In genomic region chr21:44240353-44240752, GRCh38 we compare ENCODE assay signal across 14 cellular contexts. TPM values are rescaled to one million over a fixed set of nuclear protein-coding genes. Genes with fewer than 3 reads are reported as not detected.
DNase-seq lines count a peak whose midpoint lies in the region; ATAC-seq and TF ChIP-seq lines count a peak whose summit lies in the region.
"Not testable (repeated sequence)": the region's sequence is repeated elsewhere in the genome, so short reads cannot be mapped to it uniquely, and the experiment has no call there.
"Had no signal": no experiment of that assay in that cellular context is flagged by ENCODE, and none has a peak within 500 bp of the region (broad histone marks: within the 10 kb centered on the region; RNA-seq: fewer than 3 reads in every experiment).

No MANE protein-coding gene starts in this region.

- ATAC-seq in GM18505 (IDR thresholded peaks at IDR 0.05; ENCODE audit: unreplicated experiment): peak; percentile 6
- peak; percentile 2 for ATAC-seq in GM23338
- ATAC-seq in HG03280 (IDR thresholded peaks at IDR 0.05; ENCODE audit: unreplicated experiment): peak; percentile 6
- peak; percentile 48 for ATAC-seq in RWPE2 (ENCODE audit: low read depth)
- peak; percentile 57 for ATAC-seq in foreskin keratinocyte
- peak; percentile 40 for ATAC-seq in left ventricle myocardium superior
- ATAC-seq in lung (ENCODE audit: insufficient read depth, low FRiP score): peak; percentile 19
- ATAC-seq in stimulated activated memory B cell treated with anti-CD40 and anti-IgM and Interleukin-4, amounts not matched to agents 10 μg/mL and 1 μg/mL and 100 μg/mL, for 72 hours: peak; percentile 4

- H3K79me2 ChIP-seq in GM23338 (replicated peaks; ENCODE audit: insufficient read depth): not testable (repeated sequence)

- H3K36me3 Mint-ChIP-seq in GM23338 (ENCODE audit: low read depth); stimulated activated memory B cell treated with anti-CD40 and anti-IgM and Interleukin-4, amounts not matched to agents 10 μg/mL and 1 μg/mL and 100 μg/mL, for 72 hours: not testable (repeated sequence)

- TF ChIP-seq CTCF in GM23338 (conservative IDR thresholded peaks at IDR 0.05; ENCODE audit: low read depth in 2 of 2); RWPE2 (IDR thresholded peaks at IDR 0.05; ENCODE audit: poor library complexity, severe bottlenecking); foreskin keratinocyte (conservative IDR thresholded peaks at IDR 0.05); lung (IDR thresholded peaks at IDR 0.05; ENCODE audit: control extremely low read depth, extremely low read depth): not testable (repeated sequence)

- intact Hi-C loops in left ventricle myocardium superior (cut with micrococcal nuclease): not testable (repeated sequence)

- not testable (repeated sequence) for H3K27ac ChIP-seq in GM23338 (ENCODE audit: low read depth); RWPE2 (ENCODE audit: poor library complexity, severe bottlenecking); foreskin keratinocyte; lung (ENCODE audit: low read depth in 1 of 2, low read length in 1 of 2)

- no CpG with 5 or more reads among the region's 46 CpGs for WGBS in lung, 2 donors

- not testable (repeated sequence) for H3K27me3 ChIP-seq in GM23338 (ENCODE audit: insufficient read depth); RWPE2 (ENCODE audit: insufficient read depth, poor library complexity, severe bottlenecking); foreskin keratinocyte; lung (ENCODE audit: control insufficient read depth, insufficient read depth)

- not testable (repeated sequence) for H3K36me3 ChIP-seq in GM23338 (ENCODE audit: insufficient read depth); RWPE2 (ENCODE audit: low read depth); lung (ENCODE audit: control insufficient read depth in 2 of 2, insufficient read depth in 2 of 2, low read length in 2 of 2)

- TF ChIP-seq POLR2A in GM18505 (IDR thresholded peaks at IDR 0.05; ENCODE audit: borderline replicate concordance, extremely low read depth, insufficient read depth, insufficient read length): not testable (repeated sequence)

- H3F3A ChIP-seq in GM23338 (replicated peaks; ENCODE audit: low read depth): not testable (repeated sequence)

- H2AFZ ChIP-seq in GM23338: not testable (repeated sequence)

- not testable (repeated sequence) for H3K27me3 Mint-ChIP-seq in GM23338 (ENCODE audit: insufficient read depth, low read depth, poor library complexity); stimulated activated memory B cell treated with anti-CD40 and anti-IgM and Interleukin-4, amounts not matched to agents 10 μg/mL and 1 μg/mL and 100 μg/mL, for 72 hours

- not testable (repeated sequence) for H3K4me1 Mint-ChIP-seq in GM23338; stimulated activated memory B cell treated with anti-CD40 and anti-IgM and Interleukin-4, amounts not matched to agents 10 μg/mL and 1 μg/mL and 100 μg/mL, for 72 hours

- H3K27ac Mint-ChIP-seq in GM23338; stimulated activated memory B cell treated with anti-CD40 and anti-IgM and Interleukin-4, amounts not matched to agents 10 μg/mL and 1 μg/mL and 100 μg/mL, for 72 hours: not testable (repeated sequence)

- H3K4me2 ChIP-seq in GM23338: not testable (repeated sequence)

- not testable (repeated sequence) for H3K4me3 ChIP-seq in GM23338; RWPE2 (ENCODE audit: severe bottlenecking); lung

- not testable (repeated sequence) for H3K9me3 Mint-ChIP-seq in GM23338; stimulated activated memory B cell treated with anti-CD40 and anti-IgM and Interleukin-4, amounts not matched to agents 10 μg/mL and 1 μg/mL and 100 μg/mL, for 72 hours

- not testable (repeated sequence) for H3K4me3 Mint-ChIP-seq in GM23338; stimulated activated memory B cell treated with anti-CD40 and anti-IgM and Interleukin-4, amounts not matched to agents 10 μg/mL and 1 μg/mL and 100 μg/mL, for 72 hours

- H4K20me1 ChIP-seq in GM23338 (replicated peaks; ENCODE audit: insufficient read depth): not testable (repeated sequence)

- not testable (repeated sequence) for H3K4me1 ChIP-seq in GM23338 (ENCODE audit: insufficient read depth); RWPE2 (ENCODE audit: insufficient read depth, poor library complexity, severe bottlenecking); foreskin keratinocyte; lung (ENCODE audit: control insufficient read depth in 2 of 2, insufficient read depth in 2 of 2, low read length in 2 of 2)

- not testable (repeated sequence) for H3K9me2 ChIP-seq in GM23338 (ENCODE audit: insufficient read depth)

- DNase-seq in GM23338 (ENCODE audit: low spot score); RWPE2 (ENCODE audit: low spot score); foreskin keratinocyte; left ventricle myocardium superior; lung (ENCODE audit: low spot score): not testable (repeated sequence)

- H3K9me3 ChIP-seq in RWPE2 (ENCODE audit: severe bottlenecking); lung (ENCODE audit: control insufficient read depth in 2 of 2, insufficient read depth in 1 of 2, low read length in 1 of 2): not testable (repeated sequence)

RNA-seq across cellular contexts. Expression of gene ICOSLG, which starts 0.4 kb away (rescaled TPM):
- 2.2 and 4.6 TPM in 2 replicates for total RNA-seq in GM23338 (2014; rRNA removed; shearing (Covaris generic))
- polyA plus RNA-seq in GM23338 (2016; fragmentation: Nextera tagmentation; extraction: Ambion mirVana): 1.3 and 1.6 TPM in 2 replicates
- 1.3 and 2.0 TPM in 2 replicates for total RNA-seq in foreskin keratinocyte
- polyA plus RNA-seq in foreskin keratinocyte: 1.2 and 2.4 TPM in 2 replicates
- 4.4 TPM for total RNA-seq in left ventricle myocardium superior
- total RNA-seq in lung: 1 to 10 TPM; 1.6 to 4.0 TPM
- polyA plus RNA-seq in lung: 1 to 10 TPM; 2.5 to 2.9 TPM
- polyA plus RNA-seq: AG04450 had no signal

RNA-seq across cellular contexts. Expression of gene DNMT3L, which starts 21.3 kb away (rescaled TPM):
- not detected in 2 replicates for total RNA-seq in GM23338 (2014; rRNA removed; shearing (Covaris generic))
- polyA plus RNA-seq in GM23338 (2016; fragmentation: Nextera tagmentation; extraction: Ambion mirVana) (0.26 and 0.27 TPM in 2 replicates), foreskin keratinocyte (not detected in 2 replicates), lung (not detected)
- total RNA-seq in foreskin keratinocyte (not detected in 2 replicates), left ventricle myocardium superior (not detected), lung (not detected)
- total RNA-seq: CD8-positive, alpha-beta T cell; GM12878; MCF 10A; Peyer's patch; SK-MEL-5 had no signal
- polyA plus RNA-seq: AG04450, GM12878 had no signal

RNA-seq across cellular contexts. Expression of gene AIRE, which starts 45.3 kb away (rescaled TPM):
- 0.10 TPM in 1 of 2 replicates, not detected in the other for total RNA-seq in GM23338 (2014; rRNA removed; shearing (Covaris generic))
- polyA plus RNA-seq in GM23338 (2016; fragmentation: Nextera tagmentation; extraction: Ambion mirVana) (not detected in 2 replicates), foreskin keratinocyte (not detected in 2 replicates), lung (not detected)
- total RNA-seq in foreskin keratinocyte (not detected in 2 replicates), left ventricle myocardium superior (not detected), lung (under 1 TPM in 1 of 2 donors, not detected in 1; 0.37 TPM)
- total RNA-seq: CD8-positive, alpha-beta T cell; MCF 10A; SK-MEL-5 had no signal
- polyA plus RNA-seq: AG04450 had no signal

RNA-seq across cellular contexts. Expression of gene PFKL, which starts 59.5 kb away (rescaled TPM):
- 92.3 and 106 TPM in 2 replicates for total RNA-seq in GM23338 (2014; rRNA removed; shearing (Covaris generic))
- polyA plus RNA-seq in GM23338 (2016; fragmentation: Nextera tagmentation; extraction: Ambion mirVana): 39.9 and 40.3 TPM in 2 replicates
- total RNA-seq in foreskin keratinocyte: 93.8 and 104 TPM in 2 replicates
- polyA plus RNA-seq in foreskin keratinocyte: 91.0 and 98.3 TPM in 2 replicates
- total RNA-seq in left ventricle myocardium superior: 46.1 TPM
- 100 to 1,000 TPM in 1 of 2 donors, 10 to 100 TPM in 1; 99.0 to 129 TPM for total RNA-seq in lung
- polyA plus RNA-seq in lung: 100 to 1,000 TPM in 1 of 2 donors, 10 to 100 TPM in 1; 63.4 to 106 TPM

Comparison
In these comparisons a context has a peak if more than half of its experiments do, and no peak if none do; other contexts are left out.
1. ATAC-seq: peak in every context shown above with its lines; median percentile 57 in foreskin keratinocyte; 48 in RWPE2; 40 in left ventricle myocardium superior; 19 in lung; 6 in GM18505; 6 in HG03280; 4 in stimulated activated memory B cell treated with anti-CD40 and anti-IgM and Interleukin-4, amounts not matched to agents 10 μg/mL and 1 μg/mL and 100 μg/mL, for 72 hours; 2 in GM23338.